21 cellular contexts compared by ENCODE assay signal in genomic region chr1:168007691-168008090, GRCh38.
"Had no signal": no experiment of that assay in that cellular context is flagged by ENCODE, and none has a peak within 500 bp of the region (broad histone marks: within the 10 kb centered on the region; RNA-seq: fewer than 3 reads in every experiment).

No MANE protein-coding gene starts in this region.

- H3K4me1 ChIP-seq: parathyroid adenoma, spleen, tibial artery, upper lobe of left lung, uterus had no signal

- ATAC-seq: esophagus mucosa; heart left ventricle; left colon; left ventricle myocardium superior; natural killer cell treated with Interleukin-12 subunit alpha and Interleukin-12 subunit beta and Interleukin-15 and Interleukin-18, amount 100 ng/mL, for 72 hours; sciatic nerve; stimulated activated memory B cell treated with anti-CD40 and anti-IgM and Interleukin-4, amounts not matched to agents 10 μg/mL and 1 μg/mL and 100 μg/mL, for 72 hours had no signal

- H3K36me3 ChIP-seq: uterus had no signal

- H3K9me3 ChIP-seq: heart left ventricle, spleen, tibial artery, upper lobe of left lung, uterus had no signal

- H3K79me2 ChIP-seq: parathyroid adenoma had no signal

- H2AFZ ChIP-seq: parathyroid adenoma had no signal

- H3K4me3 ChIP-seq: heart left ventricle, lung, spleen, tibial artery, upper lobe of left lung, uterus had no signal

- H3K27ac ChIP-seq: heart left ventricle, parathyroid adenoma, spleen, tibial artery, upper lobe of left lung, uterus had no signal

- H3K27me3 ChIP-seq: heart left ventricle, spleen, tibial artery, upper lobe of left lung, uterus had no signal

- DNase-seq: effector memory CD4-positive, alpha-beta T cell; heart left ventricle; hippocampal formation; left colon; left ventricle myocardium superior; mesenchymal stem cell; midbrain; occipital lobe; spleen; stimulated activated CD4-positive, alpha-beta T cell treated with anti-CD3 and anti-CD28 coated beads, Interleukin-15, amount 100 ng/mL, for 24 hours; stimulated activated CD4-positive, alpha-beta T cell treated with anti-CD3 and anti-CD28 coated beads, Interleukin-1b, Interleukin-23, amount 100 ng/mL, for 48 hours; stimulated activated CD4-positive, alpha-beta T cell treated with anti-CD3 and anti-CD28 coated beads, Interleukin-4, amount 100 ng/mL, for 24 hours; tibial artery; upper lobe of left lung; uterus had no signal
